ENCODE assay signal across 16 cellular contexts in the genomic region with DNA sequence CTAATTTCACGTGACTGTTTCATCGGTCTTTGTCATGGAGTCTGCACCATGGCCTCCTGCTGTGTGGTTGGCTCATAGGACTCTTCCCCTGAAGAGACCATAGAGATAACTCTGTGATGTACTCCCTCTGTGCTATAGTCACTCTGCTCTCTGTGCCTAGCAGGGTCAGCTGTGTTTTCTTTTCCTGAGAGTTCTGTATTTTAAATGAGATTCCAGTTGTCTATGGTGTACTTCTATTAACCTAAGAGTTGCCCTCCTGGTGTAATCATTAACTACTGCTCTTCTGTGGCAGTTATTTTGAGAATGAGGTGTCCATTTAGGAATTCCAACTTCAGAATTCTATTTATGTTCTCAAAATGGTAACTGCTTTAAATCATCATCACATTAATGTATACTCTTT.
A peak's percentile ranks its signal among the peaks of the same experiment; 100 is the strongest.
DNase-seq lines count a peak whose midpoint lies in the region; ATAC-seq and TF ChIP-seq lines count a peak whose summit lies in the region.
"Had no signal": no experiment of that assay in that cellular context is flagged by ENCODE, and none has a peak within 500 bp of the region (broad histone marks: within the 10 kb centered on the region; RNA-seq: fewer than 3 reads in every experiment).

No MANE protein-coding gene starts in this region.

- no peaks in the 10 kb centered on the region for H3K36me3 ChIP-seq in MG63
- H3K36me3 ChIP-seq: Peyer's patch had no signal

- H3K27me3 ChIP-seq in MG63 = no peaks in the 10 kb centered on the region
- H3K27me3 ChIP-seq: Peyer's patch had no signal

- H3K9me3 ChIP-seq in MG63 = no peaks in the 10 kb centered on the region
- H3K9me3 ChIP-seq: Peyer's patch had no signal

- no peak overlapping the region for H3K4me3 ChIP-seq in MG63
- H3K4me3 ChIP-seq: Peyer's patch had no signal

- peak; percentile 28 for DNase-seq in DMS53 (lab: John Stamatoyannopoulos, UW)
- peak; percentile 4 for DNase-seq in brain pericyte (ENCODE audit: low read depth, low spot score)
- DNase-seq in left lobe of liver (ENCODE audit: low spot score) = no peak
- peak; percentile 88 for DNase-seq in renal cortical epithelial cell (ENCODE audit: low read depth)
- no peak for DNase-seq in NCI-H2107 (lab: John Stamatoyannopoulos, UW)
- no peak for DNase-seq in MG63
- DNase-seq: CD8-positive, alpha-beta T cell; DMS 273 treated with DMSO at 0.1 percent for 48 hours; EL; NCI-H1436; NCI-H2081; NCI-H524; Peyer's patch; SHP77 had no signal

- ATAC-seq in left lobe of liver = peak; percentile 63
- ATAC-seq in GM18505 (IDR thresholded peaks at IDR 0.05; ENCODE audit: unreplicated experiment) = no peak
- ATAC-seq: CD8-positive, alpha-beta T cell; HCT116 had no signal

- TF ChIP-seq POLR2A in GM18505 (IDR thresholded peaks at IDR 0.05; ENCODE audit: borderline replicate concordance, extremely low read depth, insufficient read depth, insufficient read length) = no peak

Comparison
In these comparisons a context has a peak if more than half of its experiments do, and no peak if none do; other contexts are left out.
1. DNase-seq: peak in DMS53 (single experiment), brain pericyte (single experiment) and renal cortical epithelial cell (single experiment); none in left lobe of liver (single experiment), NCI-H2107 (single experiment) and MG63 (single experiment).